Comparison of ENCODE assay signal across 29 cellular contexts in the genomic region with DNA sequence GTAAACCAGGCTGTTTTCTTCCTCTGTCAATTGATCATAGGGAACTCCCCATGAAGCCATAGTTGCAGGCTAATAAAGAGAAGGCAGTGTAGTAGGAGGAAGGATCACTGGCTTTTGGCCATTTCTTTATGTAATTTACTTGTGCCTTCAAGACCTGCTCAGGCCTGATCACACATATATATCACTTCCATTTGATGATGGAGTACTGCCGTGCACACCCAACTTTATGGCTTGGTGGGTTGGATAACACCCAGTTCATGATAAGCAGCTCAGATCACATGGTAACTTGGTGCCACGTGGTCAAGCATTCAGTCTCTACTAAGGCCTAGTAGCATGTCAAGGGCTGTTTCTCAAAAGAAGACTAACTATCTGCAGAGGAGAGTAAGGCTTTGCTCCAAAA. TPM values are rescaled to one million over a fixed set of nuclear protein-coding genes. Genes with fewer than 3 reads are reported as not detected.
DNase-seq lines count a peak whose midpoint lies in the region; ATAC-seq, FAIRE-seq and TF ChIP-seq lines count a peak whose summit lies in the region.
"Had no signal": no experiment of that assay in that cellular context is flagged by ENCODE, and none has a peak within 500 bp of the region (broad histone marks: within the 10 kb centered on the region; RNA-seq: fewer than 3 reads in every experiment).

No MANE protein-coding gene starts in this region.

- peak; percentile 92 for ATAC-seq in left colon
- ATAC-seq: GM12878 had no signal

- peak; percentile 26 for DNase-seq in OCI-M1 (lab: John Stamatoyannopoulos, UW)
- peak in 1 of 2 donors; percentile 7 for DNase-seq in left colon
- DNase-seq in small intestine = peak; percentile 1
- DNase-seq in NCI-H510A treated with DMSO at 0.1 percent for 48 hours (lab: John Stamatoyannopoulos, UW) = no peak
- no peak for DNase-seq in vagina (ENCODE audit: extremely low spot score in 2 of 2)
- DNase-seq: 8988T; ACHN; BE2C; C1 segment of cervical spinal cord; CD4-positive, alpha-beta memory T cell; CD4-positive, CD25-positive, alpha-beta regulatory T cell; CD8-positive, alpha-beta memory T cell; COR-L47; DMS 273 treated with DMSO at 0.1 percent for 48 hours; DMS153; DMS53; DMS79; DND-41; EL; GDM1 had no signal

- WGBS in small intestine, 3 donors = 13 to 56% (median 45%) methylated on average over 2 of the region's 2 CpGs

- intact Hi-C loops in left colon (cut with DNase I, micrococcal nuclease) = no loop called here
- intact Hi-C loops in vagina (cut with DNase I) = no loop called here

- H3K4me1 ChIP-seq in small intestine (ENCODE audit: control insufficient read depth in 2 of 2, insufficient read depth in 1 of 2, low read depth in 1 of 2, low read length in 1 of 2) = no peaks in the 10 kb centered on the region
- no peaks in the 10 kb centered on the region for H3K4me1 ChIP-seq in vagina
- H3K4me1 ChIP-seq: BE2C, BLaER1 had no signal

- no peak for TF ChIP-seq CTCF in vagina (IDR thresholded peaks at IDR 0.05)

- H3K9me3 ChIP-seq in small intestine (ENCODE audit: control insufficient read depth, low read depth) (no peaks in the 10 kb centered on the region), vagina (no peaks in the 10 kb centered on the region)
- H3K9me3 ChIP-seq: BE2C, BLaER1 had no signal

- FAIRE-seq in small intestine (lab: Jason Lieb, UNC) = no peak
- FAIRE-seq: A204.1, GM12878, GM12892, GM18507 had no signal

- no peaks in the 10 kb centered on the region for H3K27me3 ChIP-seq in small intestine (ENCODE audit: control insufficient read depth in 2 of 2, insufficient read depth in 2 of 2, low read length in 2 of 2)
- no peaks in the 10 kb centered on the region for H3K27me3 ChIP-seq in vagina
- H3K27me3 ChIP-seq: BE2C, BLaER1 had no signal

- H3K4me3 ChIP-seq in small intestine (ENCODE audit: low read depth in 1 of 2, low read length in 2 of 2) (no peak overlapping the region), vagina (no peak overlapping the region)
- H3K4me3 ChIP-seq: BLaER1, GM12878 had no signal

- no peak for TF ChIP-seq POLR2A in vagina (IDR thresholded peaks at IDR 0.05)

- H3K27ac ChIP-seq in small intestine (ENCODE audit: low read depth in 1 of 2, low read length in 1 of 2) (no peak overlapping the region), vagina (no peak overlapping the region)
- H3K27ac ChIP-seq: BLaER1 had no signal

- no peaks in the 10 kb centered on the region for H3K36me3 ChIP-seq in small intestine (ENCODE audit: control insufficient read depth in 2 of 2, insufficient read depth in 2 of 2, low read length in 2 of 2)
- no peaks in the 10 kb centered on the region for H3K36me3 ChIP-seq in vagina
- H3K36me3 ChIP-seq: BE2C, BLaER1 had no signal

RNA-seq across cellular contexts. Expression of a gene that starts 4.1 kb away (rescaled TPM):
- total RNA-seq in left colon = not detected
- not detected for polyA plus RNA-seq in small intestine
- total RNA-seq in vagina = not detected
- total RNA-seq: A673; CD4-positive, alpha-beta memory T cell; CD4-positive, CD25-positive, alpha-beta regulatory T cell; CD8-positive, alpha-beta memory T cell; G401; GM12878 had no signal
- polyA plus RNA-seq: AG04450; CD14-positive monocyte; CD4-positive, alpha-beta memory T cell; CD4-positive, CD25-positive, alpha-beta regulatory T cell; CD8-positive, alpha-beta memory T cell; GM12878 had no signal

Comparison
In these comparisons a context has a peak if more than half of its experiments do, and no peak if none do; other contexts are left out.
1. DNase-seq: peak in OCI-M1 (single experiment) and small intestine (single experiment); none in NCI-H510A treated with DMSO at 0.1 percent for 48 hours (single experiment) and vagina (0 of 2).